Comparison of ENCODE assay signal across 23 cellular contexts in the genomic region with DNA sequence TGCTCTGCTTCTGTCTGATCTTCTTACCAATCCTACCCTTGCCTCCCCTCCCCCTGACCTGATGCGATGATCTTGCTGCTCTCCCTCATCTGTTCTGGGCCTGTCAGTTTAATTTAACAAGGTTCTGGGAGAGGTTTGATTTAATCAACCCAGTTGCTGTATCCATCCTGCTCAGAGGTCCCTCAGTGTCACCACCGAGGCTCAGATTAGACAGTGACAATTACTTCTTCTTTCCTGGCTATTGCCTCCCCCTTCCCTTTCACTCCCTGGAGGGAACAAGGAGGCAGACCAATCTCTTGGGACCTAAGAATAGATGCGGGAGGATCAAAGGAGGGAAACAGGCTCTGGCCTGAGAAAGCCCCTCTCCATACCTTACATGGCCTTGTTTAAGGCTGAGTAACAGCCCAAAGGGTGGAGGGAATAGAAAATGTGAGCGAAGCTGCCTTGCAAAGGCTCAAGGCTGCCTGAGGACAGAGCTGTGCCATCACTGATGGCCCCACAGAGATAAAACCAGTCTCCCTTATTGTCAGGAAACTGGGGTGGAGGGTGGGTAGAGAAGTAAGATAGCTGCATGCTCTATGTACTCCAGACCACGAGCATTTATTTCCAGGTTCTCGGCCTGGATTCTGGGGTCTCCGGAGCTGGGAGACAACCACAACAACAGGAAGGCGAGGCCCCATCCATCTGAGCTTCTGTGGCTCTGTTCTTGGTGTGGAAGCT. TPM values are rescaled to one million over a fixed set of nuclear protein-coding genes. Genes with fewer than 3 reads are reported as not detected.
DNase-seq lines count a peak whose midpoint lies in the region; ATAC-seq lines count a peak whose summit lies in the region.
"Had no signal": no experiment of that assay in that cellular context is flagged by ENCODE, and none has a peak within 500 bp of the region (broad histone marks: within the 10 kb centered on the region; RNA-seq: fewer than 3 reads in every experiment).

No MANE protein-coding gene starts in this region.

- H3K27ac Mint-ChIP-seq in activated T-helper 17 cell treated with anti-CD3 and anti-CD28 coated beads, Interleukin-2, amount 50 U/mL, for 72 hours, result peak overlapping the region; percentile 18
- peak overlapping the region in 5 of 6 donors; percentile 15 to 94 (median 44) for H3K27ac Mint-ChIP-seq in naive B cell
- no peak overlapping the region for H3K27ac Mint-ChIP-seq in stimulated activated memory B cell treated with anti-CD40 and anti-IgM and Interleukin-4, amounts not matched to agents 10 μg/mL and 1 μg/mL and 100 μg/mL, for 72 hours
- H3K27ac Mint-ChIP-seq: CD4-positive, alpha-beta T cell; T-helper 2 cell treated with Interferon-gamma antibody and Interleukin-4, amounts not matched to agents 5 μg/mL and 100 μg/mL, for 36 hours had no signal

- H3K27ac ChIP-seq in BLaER1, result peak overlapping the region; percentile 57
- peak overlapping the region; percentile 66 for H3K27ac ChIP-seq in HUES48 (ENCODE audit: low read depth, low read length)
- H3K27ac ChIP-seq: brain microvascular endothelial cell, colonic mucosa, heart right ventricle, KMS-11, parathyroid adenoma, SK-N-MC, thyroid gland had no signal

- no peak for ATAC-seq in activated T-helper 17 cell treated with anti-CD3 and anti-CD28 coated beads, Interleukin-2, amount 50 U/mL, for 72 hours (replicated peaks)
- ATAC-seq in naive B cell (ENCODE audit: low read depth in 2 of 2), result no peak
- ATAC-seq in HG02798 (IDR thresholded peaks at IDR 0.05; ENCODE audit: poor library complexity, unreplicated experiment), result no peak
- ATAC-seq in stimulated activated memory B cell treated with anti-CD40 and anti-IgM and Interleukin-4, amounts not matched to agents 10 μg/mL and 1 μg/mL and 100 μg/mL, for 72 hours, result no peak
- ATAC-seq: heart right ventricle had no signal

- H3K36me3 ChIP-seq in BLaER1 (no peaks in the 10 kb centered on the region), HUES48 (ENCODE audit: control insufficient read depth, insufficient read depth, low read length) (no peaks in the 10 kb centered on the region)
- H3K36me3 ChIP-seq: brain microvascular endothelial cell, colonic mucosa, heart right ventricle, thyroid gland had no signal

- H3K4me3 ChIP-seq in BLaER1 (no peak overlapping the region), HUES48 (ENCODE audit: low read depth, low read length) (no peak overlapping the region)
- H3K4me3 ChIP-seq: colonic mucosa, heart right ventricle, SK-N-MC, thyroid gland had no signal

- H4K20me1 ChIP-seq in BLaER1, result no peaks in the 10 kb centered on the region

- DNase-seq in naive B cell, result no peak
- no peak for DNase-seq in NCI-H524 (lab: John Stamatoyannopoulos, UW)
- DNase-seq in LoVo (ENCODE audit: low spot score), result no peak
- DNase-seq: activated CD4-positive, CD25-positive, alpha-beta regulatory T cell treated with anti-CD3 and anti-CD28 coated beads, Interleukin-2, amount 50 U/mL, for 72 hours; brain microvascular endothelial cell; CD4-positive, alpha-beta T cell; colonic mucosa; heart right ventricle; NCI-H1092 treated with DMSO at 0.1 percent for 48 hours; NCI-H2081; NCI-H446; NK-92 treated with Interleukin-12 subunit alpha and Interleukin-12 subunit beta, amount 100 ng/mL, for 24 hours; stimulated activated naive CD4-positive, alpha-beta T cell treated with Interleukin-2 at 50 U/mL for 16 hours; thyroid gland had no signal

- H3K27me3 ChIP-seq in BLaER1, result no peaks in the 10 kb centered on the region
- no peaks in the 10 kb centered on the region for H3K27me3 ChIP-seq in HUES48 (ENCODE audit: control insufficient read depth, insufficient read depth, low read length)
- H3K27me3 ChIP-seq: brain microvascular endothelial cell, colonic mucosa, heart right ventricle, thyroid gland had no signal

- H3K27me3 Mint-ChIP-seq in activated T-helper 17 cell treated with anti-CD3 and anti-CD28 coated beads, Interleukin-2, amount 50 U/mL, for 72 hours, result no peaks in the 10 kb centered on the region
- H3K27me3 Mint-ChIP-seq in naive B cell, result no peaks in the 10 kb centered on the region
- H3K27me3 Mint-ChIP-seq in stimulated activated memory B cell treated with anti-CD40 and anti-IgM and Interleukin-4, amounts not matched to agents 10 μg/mL and 1 μg/mL and 100 μg/mL, for 72 hours, result no peaks in the 10 kb centered on the region
- H3K27me3 Mint-ChIP-seq: CD4-positive, alpha-beta T cell had no signal

- peak overlapping the region; percentile 76 for H3K4me2 ChIP-seq in BLaER1
- H3K4me2 ChIP-seq: KMS-11 had no signal

- peaks cover 7% of the 10 kb centered on the region for H3K4me1 Mint-ChIP-seq in activated T-helper 17 cell treated with anti-CD3 and anti-CD28 coated beads, Interleukin-2, amount 50 U/mL, for 72 hours
- peaks cover 7 to 9% (median 7%) of the 10 kb centered on the region in 3 donors for H3K4me1 Mint-ChIP-seq in naive B cell
- H3K4me1 Mint-ChIP-seq in stimulated activated memory B cell treated with anti-CD40 and anti-IgM and Interleukin-4, amounts not matched to agents 10 μg/mL and 1 μg/mL and 100 μg/mL, for 72 hours, result peaks cover 15% of the 10 kb centered on the region

- peak overlapping the region; percentile 58; the same call in 1 of the 2 replicates for H3K9ac ChIP-seq in BLaER1
- no peak overlapping the region for H3K9ac ChIP-seq in HUES48 (ENCODE audit: low read depth, low read length)
- H3K9ac ChIP-seq: KMS-11, parathyroid adenoma had no signal

- no peaks in the 10 kb centered on the region for H3K9me3 Mint-ChIP-seq in activated T-helper 17 cell treated with anti-CD3 and anti-CD28 coated beads, Interleukin-2, amount 50 U/mL, for 72 hours
- H3K9me3 Mint-ChIP-seq in naive B cell, result peaks cover 0 to 4% (median 0%) of the 10 kb centered on the region in 7 donors
- H3K9me3 Mint-ChIP-seq in stimulated activated memory B cell treated with anti-CD40 and anti-IgM and Interleukin-4, amounts not matched to agents 10 μg/mL and 1 μg/mL and 100 μg/mL, for 72 hours, result no peaks in the 10 kb centered on the region
- H3K9me3 Mint-ChIP-seq: CD4-positive, alpha-beta T cell; T-helper 2 cell treated with Interferon-gamma antibody and Interleukin-4, amounts not matched to agents 5 μg/mL and 100 μg/mL, for 36 hours had no signal

- no peaks in the 10 kb centered on the region for H3K36me3 Mint-ChIP-seq in activated T-helper 17 cell treated with anti-CD3 and anti-CD28 coated beads, Interleukin-2, amount 50 U/mL, for 72 hours (ENCODE audit: low read depth)
- H3K36me3 Mint-ChIP-seq in naive B cell, result no peaks in the 10 kb centered on the region
- no peaks in the 10 kb centered on the region for H3K36me3 Mint-ChIP-seq in stimulated activated memory B cell treated with anti-CD40 and anti-IgM and Interleukin-4, amounts not matched to agents 10 μg/mL and 1 μg/mL and 100 μg/mL, for 72 hours

- H3K4me3 Mint-ChIP-seq in activated T-helper 17 cell treated with anti-CD3 and anti-CD28 coated beads, Interleukin-2, amount 50 U/mL, for 72 hours, result no peak overlapping the region
- H3K4me3 Mint-ChIP-seq in naive B cell, result peak overlapping the region in 1 of 8 donors; percentile 18
- H3K4me3 Mint-ChIP-seq in stimulated activated memory B cell treated with anti-CD40 and anti-IgM and Interleukin-4, amounts not matched to agents 10 μg/mL and 1 μg/mL and 100 μg/mL, for 72 hours, result no peak overlapping the region
- H3K4me3 Mint-ChIP-seq: CD4-positive, alpha-beta T cell; T-helper 2 cell treated with Interferon-gamma antibody and Interleukin-4, amounts not matched to agents 5 μg/mL and 100 μg/mL, for 36 hours had no signal

- peaks cover 43% of the 10 kb centered on the region for H3K4me1 ChIP-seq in BLaER1
- H3K4me1 ChIP-seq in HUES48 (ENCODE audit: control insufficient read depth, insufficient read depth, low read length), result peaks cover 19% of the 10 kb centered on the region
- H3K4me1 ChIP-seq: colonic mucosa, parathyroid adenoma, thyroid gland had no signal

- H3K9me3 ChIP-seq in BLaER1 (no peaks in the 10 kb centered on the region), HUES48 (ENCODE audit: control insufficient read depth, insufficient read depth, low read length) (no peaks in the 10 kb centered on the region)
- H3K9me3 ChIP-seq: colonic mucosa, heart right ventricle, thyroid gland had no signal

RNA-seq across cellular contexts. Expression of a gene that starts 6.9 kb away (rescaled TPM):
- total RNA-seq in activated T-helper 17 cell treated with anti-CD3 and anti-CD28 coated beads, Interleukin-2, amount 50 U/mL, for 72 hours, result 10 to 100 TPM in 1 of 2 donors, 1 to 10 TPM in 1; 9.0 to 22.5 TPM
- 10 to 100 TPM in 5 of 6 donors, 1 to 10 TPM in 1; 7.5 to 15.7 (median 11.5) TPM for polyA plus RNA-seq in naive B cell (ENCODE audit: low read depth in 6 of 6)

RNA-seq across cellular contexts. Expression of a gene that starts 9.6 kb away (rescaled TPM):
- 1 to 10 TPM; 2.0 to 3.8 TPM for total RNA-seq in activated T-helper 17 cell treated with anti-CD3 and anti-CD28 coated beads, Interleukin-2, amount 50 U/mL, for 72 hours
- polyA plus RNA-seq in naive B cell (ENCODE audit: low read depth in 6 of 6), result under 1 TPM in 5 of 6 donors, not detected in 1; 0.28 to 0.86 (median 0.40) TPM
